Comparison of ENCODE assay signal across 10 cellular contexts in the genomic region with DNA sequence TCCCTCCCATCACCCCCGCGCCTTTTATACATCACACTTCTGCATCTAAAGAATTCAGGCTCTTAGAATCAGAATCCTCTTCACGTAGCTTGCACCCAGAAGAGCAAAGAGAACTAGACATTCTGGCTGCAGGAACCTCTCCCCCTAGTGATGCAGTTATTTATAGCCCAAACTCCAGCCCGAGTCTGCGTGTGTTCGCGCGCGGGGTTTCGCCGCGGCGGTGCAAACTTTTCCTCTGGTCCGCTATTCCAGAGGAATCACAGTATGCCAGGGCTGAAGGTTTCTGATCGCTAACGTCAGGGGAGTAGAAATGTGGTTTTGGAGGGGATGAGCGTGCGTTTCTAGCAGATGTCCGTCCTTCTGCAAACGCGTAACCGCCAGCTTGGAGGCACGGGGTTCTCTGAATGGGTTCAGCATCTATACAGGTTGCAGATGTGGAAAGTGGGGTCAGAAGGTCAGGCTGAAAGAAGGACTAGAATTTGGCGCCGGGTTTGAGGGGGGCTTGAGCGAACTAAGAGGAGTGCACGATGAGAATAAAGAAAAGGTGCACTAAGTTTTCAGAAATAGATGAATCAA. TPM values are rescaled to one million over a fixed set of nuclear protein-coding genes. Genes with fewer than 3 reads are reported as not detected.
DNase-seq lines count a peak whose midpoint lies in the region; FAIRE-seq and TF ChIP-seq lines count a peak whose summit lies in the region.
"Had no signal": no experiment of that assay in that cellular context is flagged by ENCODE, and none has a peak within 500 bp of the region (broad histone marks: within the 10 kb centered on the region; RNA-seq: fewer than 3 reads in every experiment).

No MANE protein-coding gene starts in this region.

- peak overlapping the region; percentile 78 for H3K4me3 ChIP-seq in retinal pigment epithelial cell (ENCODE audit: low read length)

- TF ChIP-seq CTCF in retinal pigment epithelial cell (conservative IDR thresholded peaks at IDR 0.05; ENCODE audit: low read depth, low read length): peak; percentile 24

- FAIRE-seq in GM12891 (lab: Jason Lieb, UNC): no peak
- FAIRE-seq: A204.1, frontal cortex had no signal

- in situ Hi-C loops in KBM-7 (cut with MboI; ENCODE audit: low pct_unique_long_range_greater_than_20kb, low sequenced_read_pairs): no loop called here

- peak; percentile 56 for DNase-seq in DMS 273 (lab: John Stamatoyannopoulos, UW; ENCODE audit: unreplicated experiment)
- no peak for DNase-seq in DMS 273 treated with DMSO at 0.1 percent for 48 hours (lab: John Stamatoyannopoulos, UW)
- peak; percentile 67 for DNase-seq in NCI-H748 treated with DMSO at 0.1 percent for 48 hours (lab: John Stamatoyannopoulos, UW)
- peak; percentile 32 for DNase-seq in glomerular visceral epithelial cell (ENCODE audit: extremely low spot score)
- DNase-seq in retinal pigment epithelial cell (ENCODE audit: low read depth): no peak
- no peak for DNase-seq in erythroblast (lab: John Stamatoyannopoulos, UW)
- DNase-seq in KBM-7: no peak
- DNase-seq in GM12891 (ENCODE audit: insufficient read length, low spot score): no peak

- TF ChIP-seq POLR2A in erythroblast (IDR thresholded peaks at IDR 0.05; ENCODE audit: low read length) (no peak), GM12891 (IDR thresholded peaks at IDR 0.05; ENCODE audit: low read depth, low read length) (no peak)

TF ChIP-seq in GM12891, 5 proteins besides CTCF, POLR2A, EP300 and RAD21:
- TF ChIP-seq TAF1 (IDR thresholded peaks at IDR 0.05; ENCODE audit: low read depth, low read length): no peak
- TF ChIP-seq POLR2AphosphoS5 (IDR thresholded peaks at IDR 0.05; ENCODE audit: low read depth, low read length): no peak
- TF ChIP-seq SPI1 (IDR thresholded peaks at IDR 0.05; ENCODE audit: low read depth, low read length): no peak
- TF ChIP-seq POU2F2 (IDR thresholded peaks at IDR 0.05; ENCODE audit: low read depth, low read length): no peak
- TF ChIP-seq PAX5 (IDR thresholded peaks at IDR 0.05; ENCODE audit: insufficient read depth, low read length, severe bottlenecking): no peak

RNA-seq across cellular contexts. Expression of a gene that starts 1.9 kb away (rescaled TPM):
- polyA plus RNA-seq in GM12891 (2012; ENCODE audit: low read depth, missing spikeins): not detected

Comparison
In these comparisons a context has a peak if more than half of its experiments do, and no peak if none do; other contexts are left out.
1. DNase-seq: peak in DMS 273 (single experiment), NCI-H748 treated with DMSO at 0.1 percent for 48 hours (single experiment) and glomerular visceral epithelial cell (single experiment); none in DMS 273 treated with DMSO at 0.1 percent for 48 hours (single experiment), retinal pigment epithelial cell (single experiment), erythroblast (0 of 2), KBM-7 (single experiment) and GM12891 (single experiment).